23 cellular contexts compared by ENCODE assay signal in the genomic region with DNA sequence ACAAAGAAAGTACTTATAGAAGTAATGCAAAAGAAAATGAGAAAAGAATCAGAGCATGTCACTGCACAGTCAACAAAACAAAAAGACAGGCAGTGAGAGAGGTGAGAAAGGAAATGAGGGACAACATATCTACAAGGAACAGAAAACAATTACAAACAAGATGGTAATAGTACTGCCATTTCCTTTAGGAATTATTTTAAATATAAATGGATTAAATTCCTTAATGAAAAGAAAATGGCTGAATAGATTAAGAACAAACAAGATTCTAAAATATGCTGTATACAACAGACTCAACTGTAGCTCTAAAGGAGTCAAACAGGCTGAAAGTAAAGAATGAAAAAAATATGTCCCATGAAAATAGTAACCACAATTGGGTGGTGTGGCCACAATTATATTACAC.
"Had no signal": no experiment of that assay in that cellular context is flagged by ENCODE, and none has a peak within 500 bp of the region (broad histone marks: within the 10 kb centered on the region; RNA-seq: fewer than 3 reads in every experiment).

No MANE protein-coding gene starts in this region.

- H3K27ac Mint-ChIP-seq: naive thymus-derived CD4-positive, alpha-beta T cell had no signal

- H3K27ac ChIP-seq: coronary artery, dorsolateral prefrontal cortex, epithelial cell of prostate, esophagus squamous epithelium, gastrocnemius medialis, heart right ventricle, left lung, lower lobe of right lung had no signal

- H3K27me3 Mint-ChIP-seq: naive thymus-derived CD4-positive, alpha-beta T cell had no signal

- ATAC-seq: esophagus mucosa; gastrocnemius medialis; heart right ventricle; left cardiac atrium; left lung; left ventricle myocardium superior; lower lobe of right lung; naive thymus-derived CD4-positive, alpha-beta T cell had no signal

- DNase-seq: dermis blood vessel endothelial cell; dorsolateral prefrontal cortex; effector CD4-positive, alpha-beta T cell; effector memory CD4-positive, alpha-beta T cell; erythroblast; esophagus squamous epithelium; foreskin fibroblast; foreskin melanocyte; gastrocnemius medialis; glutamatergic neuron; head of caudate nucleus; heart right ventricle; hippocampal formation; left cardiac atrium; left lung; left ventricle myocardium superior; lower lobe of right lung; mesenchymal stem cell; midbrain; naive thymus-derived CD4-positive, alpha-beta T cell had no signal

- H3K27me3 ChIP-seq: dorsolateral prefrontal cortex, esophagus squamous epithelium, gastrocnemius medialis, heart right ventricle, left lung had no signal

- H3K4me1 ChIP-seq: esophagus squamous epithelium, gastrocnemius medialis, heart right ventricle, left lung, lower lobe of right lung had no signal

- H3K4me3 ChIP-seq: coronary artery, dorsolateral prefrontal cortex, esophagus squamous epithelium, gastrocnemius medialis, heart right ventricle, left lung, lower lobe of right lung had no signal
